15 cellular contexts compared by ENCODE assay signal in the genomic region with DNA sequence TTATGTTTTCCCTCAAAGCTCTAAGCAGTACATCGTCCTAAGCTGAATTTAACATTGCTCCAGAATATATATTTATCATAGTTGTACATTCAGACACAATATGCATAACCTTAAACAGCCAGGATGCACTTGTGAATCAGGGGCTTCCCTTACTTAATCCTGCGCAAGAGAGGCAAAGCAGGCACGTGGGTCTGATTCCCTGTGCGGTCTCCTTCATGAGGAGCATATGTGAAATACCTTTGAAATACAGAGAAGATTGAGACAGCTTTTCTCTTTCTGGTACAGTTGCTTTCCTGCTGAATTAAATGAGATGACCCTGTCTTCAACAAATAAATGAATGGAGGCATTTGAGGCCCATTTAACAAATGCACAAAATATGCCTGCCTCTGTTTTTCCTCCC. TPM values are rescaled to one million over a fixed set of nuclear protein-coding genes. Genes with fewer than 3 reads are reported as not detected.
DNase-seq lines count a peak whose midpoint lies in the region; ATAC-seq, FAIRE-seq and TF ChIP-seq lines count a peak whose summit lies in the region.
"Had no signal": no experiment of that assay in that cellular context is flagged by ENCODE, and none has a peak within 500 bp of the region (broad histone marks: within the 10 kb centered on the region; RNA-seq: fewer than 3 reads in every experiment).

No MANE protein-coding gene starts in this region.

- H3K4me3 ChIP-seq in BE2C (ENCODE audit: low read depth, low read length): peak overlapping the region; percentile 1; the same call in 1 of the 2 replicates
- H3K4me3 ChIP-seq in pancreas: no peak overlapping the region
- no peak overlapping the region for H3K4me3 ChIP-seq in HepG2 (replicated peaks in 1 of 3; ENCODE audit: insufficient read depth in 1 of 3, low read depth in 2 of 3, low read length in 3 of 3)
- H3K4me3 ChIP-seq: BLaER1 treated with 17β-estradiol and CSF1 and Interleukin-3, amounts not matched to agents 10 nM and 100 nM had no signal

- peaks cover 30% of the 10 kb centered on the region for H3K27me3 Mint-ChIP-seq in mesothelial cell of epicardium (ENCODE audit: low read depth)
- H3K27me3 Mint-ChIP-seq in activated T-helper 1 cell treated with anti-CD3 and anti-CD28 coated beads, Interleukin-12 subunit alpha, Interleukin-12 subunit beta, Interleukin-2, Interleukin-4 antibody, amounts not matched to agents 30 ng/mL and 10 ng/mL and 1 ng/mL, durations not matched to agents 14 hours and 24 hours and 36 hours (ENCODE audit: insufficient read depth): peaks cover 41% of the 10 kb centered on the region

- H3K27me3 ChIP-seq in BE2C (no peaks in the 10 kb centered on the region), pancreas (no peaks in the 10 kb centered on the region), HepG2 (ENCODE audit: control insufficient read depth in 1 of 2, insufficient read depth in 2 of 2, low read length in 2 of 2) (no peaks in the 10 kb centered on the region)
- H3K27me3 ChIP-seq: BLaER1 treated with 17β-estradiol and CSF1 and Interleukin-3, amounts not matched to agents 10 nM and 100 nM had no signal

- H4K20me1 ChIP-seq in HepG2 (ENCODE audit: insufficient read depth, low read length): no peaks in the 10 kb centered on the region
- H4K20me1 ChIP-seq: BLaER1 treated with 17β-estradiol and CSF1 and Interleukin-3, amounts not matched to agents 10 nM and 100 nM had no signal

- H3K9me3 Mint-ChIP-seq in mesothelial cell of epicardium: peaks cover 1% of the 10 kb centered on the region
- H3K9me3 Mint-ChIP-seq in activated T-helper 1 cell treated with anti-CD3 and anti-CD28 coated beads, Interleukin-12 subunit alpha, Interleukin-12 subunit beta, Interleukin-2, Interleukin-4 antibody, amounts not matched to agents 30 ng/mL and 10 ng/mL and 1 ng/mL, durations not matched to agents 14 hours and 24 hours and 36 hours: no peaks in the 10 kb centered on the region

- H3K4me1 Mint-ChIP-seq in mesothelial cell of epicardium: peaks cover 19% of the 10 kb centered on the region
- H3K4me1 Mint-ChIP-seq in activated T-helper 1 cell treated with anti-CD3 and anti-CD28 coated beads, Interleukin-12 subunit alpha, Interleukin-12 subunit beta, Interleukin-2, Interleukin-4 antibody, amounts not matched to agents 30 ng/mL and 10 ng/mL and 1 ng/mL, durations not matched to agents 14 hours and 24 hours and 36 hours (ENCODE audit: low read depth): no peaks in the 10 kb centered on the region
- H3K4me1 Mint-ChIP-seq: CD4-positive, CD25-positive, alpha-beta regulatory T cell had no signal

- H3K9me3 ChIP-seq in BE2C: no peaks in the 10 kb centered on the region
- no peaks in the 10 kb centered on the region for H3K9me3 ChIP-seq in pancreas
- no peaks in the 10 kb centered on the region for H3K9me3 ChIP-seq in HepG2 (ENCODE audit: low read length)

- BruUV-seq in HepG2 (replicated peaks; lab: Mats Ljungman, UMichigan): no TSS peak

- in situ Hi-C loops in HepG2 (cut with HindIII; ENCODE audit: extremely low pct_ligation_motif_present, low pct_unique_long_range_greater_than_20kb): no loop called here

- WGBS in pancreas, 2 donors: 81 to 90% methylated on average over 4 of the region's 4 CpGs
- 57% methylated on average over 4 of the region's 4 CpGs for WGBS in HepG2 (ENCODE audit: low lambda C conversion rate)

- H3K4me2 ChIP-seq in HepG2 (ENCODE audit: low read depth, low read length): no peak overlapping the region
- H3K4me2 ChIP-seq: BLaER1 treated with 17β-estradiol and CSF1 and Interleukin-3, amounts not matched to agents 10 nM and 100 nM had no signal

- H3K36me3 ChIP-seq in BE2C (no peaks in the 10 kb centered on the region; the same call in 1 of the 2 replicates), pancreas (no peaks in the 10 kb centered on the region), HepG2 (replicated peaks in 1 of 2; ENCODE audit: control insufficient read depth in 1 of 2, insufficient read depth in 2 of 2, low read length in 2 of 2) (no peaks in the 10 kb centered on the region)
- H3K36me3 ChIP-seq: BLaER1 treated with 17β-estradiol and CSF1 and Interleukin-3, amounts not matched to agents 10 nM and 100 nM had no signal

- H2AFZ ChIP-seq in HepG2 (ENCODE audit: low read length): no peak overlapping the region

- POLR2A ChIA-PET in HepG2 (lab: Yijun Ruan, JAX): no interaction called here

- FAIRE-seq in pancreas (lab: Jason Lieb, UNC) (no peak), HepG2 (lab: Jason Lieb, UNC) (no peak)
- FAIRE-seq: HTR-8/SVneo had no signal

- no peak overlapping the region for H3K27ac Mint-ChIP-seq in mesothelial cell of epicardium
- H3K27ac Mint-ChIP-seq in activated T-helper 1 cell treated with anti-CD3 and anti-CD28 coated beads, Interleukin-12 subunit alpha, Interleukin-12 subunit beta, Interleukin-2, Interleukin-4 antibody, amounts not matched to agents 30 ng/mL and 10 ng/mL and 1 ng/mL, durations not matched to agents 14 hours and 24 hours and 36 hours: no peak overlapping the region
- H3K27ac Mint-ChIP-seq: CD4-positive, CD25-positive, alpha-beta regulatory T cell; H9 had no signal

- peak overlapping the region; percentile 5 for H3K4me3 Mint-ChIP-seq in mesothelial cell of epicardium
- H3K4me3 Mint-ChIP-seq in activated T-helper 1 cell treated with anti-CD3 and anti-CD28 coated beads, Interleukin-12 subunit alpha, Interleukin-12 subunit beta, Interleukin-2, Interleukin-4 antibody, amounts not matched to agents 30 ng/mL and 10 ng/mL and 1 ng/mL, durations not matched to agents 14 hours and 24 hours and 36 hours: no peak overlapping the region
- H3K4me3 Mint-ChIP-seq: CD4-positive, CD25-positive, alpha-beta regulatory T cell had no signal

- TF ChIP-seq POLR2A in HepG2 (IDR thresholded peaks at IDR 0.05; ENCODE audit: insufficient read depth in 1 of 2, low read depth in 2 of 2, low read length in 2 of 2): no peak

- CTCF ChIA-PET in HepG2 (lab: Yijun Ruan, JAX; ENCODE audit: low intra/inter-chr PET ratio, low total read pairs): no interaction called here

- TF ChIP-seq EP300 in HepG2 (IDR thresholded peaks at IDR 0.05; ENCODE audit: low read depth in 2 of 2, low read length in 2 of 2): no peak
- no peak for TF ChIP-seq EP300 in HepG2 (CRISPR knock-in tag; IDR thresholded peaks at IDR 0.05; ENCODE audit: borderline replicate concordance)

- TF ChIP-seq CTCF in BE2C (IDR thresholded peaks at IDR 0.05; ENCODE audit: low read depth, low read length): no peak
- no peak for TF ChIP-seq CTCF in mesothelial cell of epicardium (IDR thresholded peaks at IDR 0.05; ENCODE audit: unreplicated experiment)
- TF ChIP-seq CTCF in pancreas (IDR thresholded peaks at IDR 0.05): no peak
- no peak for TF ChIP-seq CTCF in HepG2 (CRISPR knock-in tag; IDR thresholded peaks at IDR 0.05)

- DNase-seq in BE2C (no peak), cerebellar cortex (ENCODE audit: low spot score) (peak; percentile 35), mesothelial cell of epicardium (ENCODE audit: low spot score in 2 of 2, unreplicated experiment in 2 of 2) (no peak), superior temporal gyrus (ENCODE audit: extremely low spot score) (peak; percentile 24), pancreas (no peak), HepG2 (ENCODE audit: low spot score) (no peak)
- no peak for DNase-seq in activated T-helper 1 cell treated with anti-CD3 and anti-CD28 coated beads, Interleukin-12 subunit alpha, Interleukin-12 subunit beta, Interleukin-2, Interleukin-4 antibody, amounts not matched to agents 30 ng/mL and 10 ng/mL and 1 ng/mL, durations not matched to agents 14 hours and 24 hours and 36 hours (ENCODE audit: low spot score)
- DNase-seq: 8988T; AML-193; CD4-positive, CD25-positive, alpha-beta regulatory T cell; DMS53; GOT3; H9 had no signal

- H3K27ac ChIP-seq in pancreas (no peak overlapping the region), HepG2 (ENCODE audit: extremely low read length, insufficient read depth, low read length) (no peak overlapping the region)
- H3K27ac ChIP-seq: BLaER1 treated with 17β-estradiol and CSF1 and Interleukin-3, amounts not matched to agents 10 nM and 100 nM had no signal

- H3K36me3 Mint-ChIP-seq in mesothelial cell of epicardium: no peaks in the 10 kb centered on the region
- no peaks in the 10 kb centered on the region for H3K36me3 Mint-ChIP-seq in activated T-helper 1 cell treated with anti-CD3 and anti-CD28 coated beads, Interleukin-12 subunit alpha, Interleukin-12 subunit beta, Interleukin-2, Interleukin-4 antibody, amounts not matched to agents 30 ng/mL and 10 ng/mL and 1 ng/mL, durations not matched to agents 14 hours and 24 hours and 36 hours (ENCODE audit: low read depth)
- H3K36me3 Mint-ChIP-seq: CD4-positive, CD25-positive, alpha-beta regulatory T cell had no signal

- intact Hi-C loops in pancreas (cut with DNase I) (no loop called here), HepG2 (cut with micrococcal nuclease; ENCODE audit: unreplicated experiment) (loop anchor here (5.0 to 10.0 kb wide), 2 partner anchors 82 to 1184 kb away; no protein-coding TSS in a partner anchor)
- intact Hi-C loops in activated T-helper 1 cell treated with anti-CD3 and anti-CD28 coated beads, Interleukin-12 subunit alpha, Interleukin-12 subunit beta, Interleukin-2, Interleukin-4 antibody, amounts not matched to agents 30 ng/mL and 10 ng/mL and 1 ng/mL, durations not matched to agents 14 hours and 24 hours and 36 hours (cut with micrococcal nuclease): no loop called here

- TF ChIP-seq RAD21 in HepG2 (CRISPR knock-in tag; IDR thresholded peaks at IDR 0.05): no peak

- H3K4me1 ChIP-seq in BE2C (no peaks in the 10 kb centered on the region), pancreas (peaks cover 0 to 3% (median 0%) of the 10 kb centered on the region in 3 donors), HepG2 (ENCODE audit: insufficient read depth, low read length) (peaks cover 21% of the 10 kb centered on the region)

- H3K79me2 ChIP-seq in HepG2 (ENCODE audit: insufficient read depth, low read length): no peaks in the 10 kb centered on the region

- no peak overlapping the region for H3K9ac ChIP-seq in HepG2 (ENCODE audit: insufficient read depth, low read depth, low read length)
- H3K9ac ChIP-seq: BLaER1 treated with 17β-estradiol and CSF1 and Interleukin-3, amounts not matched to agents 10 nM and 100 nM had no signal

- ATAC-seq in pancreas (no peak), HepG2 (no peak)

RNA-seq across cellular contexts. Expression of gene HTR1E, which starts 1.5 kb away (rescaled TPM):
- polyA plus RNA-seq in BE2C (2012; ENCODE audit: insufficient read depth, insufficient read length, low read depth): 0.63 TPM
- 0.58 to 0.90 TPM (median 0.82 TPM) in 3 replicates for total RNA-seq in mesothelial cell of epicardium
- under 1 TPM in 3 of 6 donors, not detected in 3; 0.09 to 0.52 (median 0.24) TPM for total RNA-seq in pancreas
- not detected for polyA plus RNA-seq in pancreas
- total RNA-seq in HepG2 (2016; rRNA removed; fragmentation: Illumina TruSeq; extraction: Trizol): not detected in 2 replicates
- not detected in 2 replicates for total RNA-seq in HepG2 (2016; cell fraction: cytosol; rRNA removed; fragmentation: Illumina TruSeq; extraction: Trizol; ENCODE audit: low read depth)
- not detected in 2 replicates for total RNA-seq in HepG2 (2016; cell fraction: insoluble cytoplasmic fraction; rRNA removed; fragmentation: Illumina TruSeq; extraction: Trizol)
- total RNA-seq in HepG2 (2016; cell fraction: membrane; rRNA removed; fragmentation: Illumina TruSeq; extraction: Trizol): not detected in 2 replicates
- not detected in 2 replicates for total RNA-seq in HepG2 (2016; cell fraction: nucleus; rRNA removed; fragmentation: Illumina TruSeq; extraction: Trizol)
- not detected in 2 replicates for polyA plus RNA-seq in HepG2 (2011; rRNA removed)
- not detected in 2 replicates for polyA plus RNA-seq in HepG2 (2011; cell fraction: cytosol; rRNA removed)
- not detected in 2 replicates for polyA plus RNA-seq in HepG2 (2011; cell fraction: nucleus; rRNA removed)
- polyA plus RNA-seq in HepG2 (2012): not detected in 2 replicates
- not detected in 2 replicates for polyA plus RNA-seq in HepG2 (2016; cell fraction: cytosol; fragmentation: Illumina TruSeq; extraction: Trizol; ENCODE audit: low read depth)
- not detected in 2 replicates for polyA plus RNA-seq in HepG2 (2016; cell fraction: insoluble cytoplasmic fraction; fragmentation: Illumina TruSeq; extraction: Trizol; ENCODE audit: low read depth)
- polyA plus RNA-seq in HepG2 (2016; cell fraction: membrane; fragmentation: Illumina TruSeq; extraction: Trizol; ENCODE audit: low read depth): not detected in 2 replicates
- polyA plus RNA-seq in HepG2 (2016; cell fraction: nucleus; fragmentation: Illumina TruSeq; extraction: Trizol; ENCODE audit: insufficient read depth, low read depth): not detected in 2 replicates
- polyA minus RNA-seq in HepG2 (2011; rRNA and poly(A)+ RNA removed; ENCODE audit: low replicate concordance): not detected in 2 replicates
- polyA minus RNA-seq in HepG2 (2011; cell fraction: cytosol; rRNA and poly(A)+ RNA removed): not detected in 2 replicates
- not detected in 2 replicates for polyA minus RNA-seq in HepG2 (2011; cell fraction: nucleus; rRNA and poly(A)+ RNA removed)
- not detected in 2 replicates for total RNA-seq in activated T-helper 1 cell treated with anti-CD3 and anti-CD28 coated beads, Interleukin-12 subunit alpha, Interleukin-12 subunit beta, Interleukin-2, Interleukin-4 antibody, amounts not matched to agents 30 ng/mL and 10 ng/mL and 1 ng/mL, durations not matched to agents 14 hours and 24 hours and 36 hours
- total RNA-seq: CD4-positive, CD25-positive, alpha-beta regulatory T cell; H9 had no signal
- polyA plus RNA-seq: CD4-positive, CD25-positive, alpha-beta regulatory T cell had no signal

Comparison
In these comparisons a context has a peak if more than half of its experiments do, and no peak if none do; other contexts are left out.
1. DNase-seq: peak in cerebellar cortex (single experiment) and superior temporal gyrus (single experiment); none in BE2C (single experiment), mesothelial cell of epicardium (0 of 2), pancreas (0 of 6), HepG2 (single experiment) and activated T-helper 1 cell treated with anti-CD3 and anti-CD28 coated beads, Interleukin-12 subunit alpha, Interleukin-12 subunit beta, Interleukin-2, Interleukin-4 antibody, amounts not matched to agents 30 ng/mL and 10 ng/mL and 1 ng/mL, durations not matched to agents 14 hours and 24 hours and 36 hours (single experiment).